In the genomic region with DNA sequence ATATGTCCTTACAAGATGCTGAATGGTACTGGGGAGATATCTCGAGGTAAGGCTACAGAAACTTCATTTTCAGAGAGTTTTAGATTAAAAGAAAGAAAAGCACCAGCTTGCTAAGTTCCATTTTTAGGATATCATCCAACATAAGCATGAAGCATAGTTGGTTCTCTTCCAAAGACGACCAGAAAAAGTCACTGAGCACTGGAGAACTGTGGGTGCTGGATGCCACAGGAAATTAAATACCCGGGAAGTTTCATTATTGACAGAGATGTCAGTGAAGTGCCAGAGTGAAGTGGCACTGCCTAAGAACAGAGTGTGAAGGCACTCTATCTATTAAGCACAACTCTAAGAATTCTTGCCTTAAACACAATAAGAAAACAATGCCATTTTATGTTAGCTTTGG, we compare ENCODE assay signal across 12 cellular contexts.
A peak's percentile ranks its signal among the peaks of the same experiment; 100 is the strongest.
DNase-seq lines count a peak whose midpoint lies in the region; ATAC-seq and TF ChIP-seq lines count a peak whose summit lies in the region.
"Had no signal": no experiment of that assay in that cellular context is flagged by ENCODE, and none has a peak within 500 bp of the region (broad histone marks: within the 10 kb centered on the region; RNA-seq: fewer than 3 reads in every experiment).

No MANE protein-coding gene starts in this region.

- TF ChIP-seq CTCF in fibroblast of the aortic adventitia (IDR thresholded peaks at IDR 0.05; ENCODE audit: insufficient read depth, low read length) = no peak

- H3K79me2 ChIP-seq in GM23248 (ENCODE audit: insufficient read depth) = peaks cover 26% of the 10 kb centered on the region

- DNase-seq in GM23248 = peak; percentile 57
- DNase-seq in activated naive CD8-positive, alpha-beta T cell treated with anti-CD3 and anti-CD28 coated beads for 36 hours = no peak
- peak; percentile 48 for DNase-seq in fibroblast of the aortic adventitia (ENCODE audit: low read depth)
- no peak for DNase-seq in HT-29 (ENCODE audit: low spot score)
- DNase-seq: NCI-H524, Right ventricle myocardium superior had no signal

- H3K4me1 ChIP-seq in GM23248 (ENCODE audit: insufficient read depth) (peaks cover 48% of the 10 kb centered on the region), skeletal muscle tissue (ENCODE audit: control insufficient read depth in 3 of 3, insufficient read depth in 3 of 3, low read length in 3 of 3) (peaks cover 10 to 26% (median 24%) of the 10 kb centered on the region in 3 donors)

- 25 to 29% methylated on average over 3 of the region's 3 CpGs for WGBS in GM23248 (ENCODE audit: low coverage in 1 of 2, low lambda C conversion rate in 2 of 2, missing lambda C conversion rate in 2 of 2), 2 experiments

- in situ Hi-C loops in GM23248 (cut with MboI) = no loop called here

- H3K36me3 ChIP-seq in GM23248 (ENCODE audit: low read depth) (peaks cover 38% of the 10 kb centered on the region), skeletal muscle tissue (ENCODE audit: control insufficient read depth in 3 of 3, insufficient read depth in 3 of 3, low read length in 3 of 3) (peaks cover 28 to 38% (median 37%) of the 10 kb centered on the region in 3 donors)

- ATAC-seq in HG02981 (IDR thresholded peaks at IDR 0.05; ENCODE audit: unreplicated experiment) = no peak
- ATAC-seq in HG03571 (IDR thresholded peaks at IDR 0.05; ENCODE audit: unreplicated experiment) = no peak
- ATAC-seq: HCT116, WTC11 had no signal

- H3K9ac ChIP-seq in GM23248 (no peak overlapping the region), skeletal muscle tissue (ENCODE audit: low read depth in 1 of 3, low read length in 3 of 3) (peak overlapping the region in 1 of 3 donors; percentile 91)

- no peak overlapping the region for H2AFZ ChIP-seq in GM23248

- no peak overlapping the region for H3K4me3 Mint-ChIP-seq in activated naive CD8-positive, alpha-beta T cell treated with anti-CD3 and anti-CD28 coated beads for 36 hours
- H3K4me3 Mint-ChIP-seq: dendritic cell treated with granulocyte-macrophage colony-stimulating factor and Interleukin-4, amounts not matched to agents 40 ng/mL and 50 ng/mL, for 4 days; WTC11 had no signal

- H3K4me2 ChIP-seq in GM23248 (ENCODE audit: unreplicated experiment) = peak overlapping the region; percentile 71

- H3K27me3 ChIP-seq in GM23248 (replicated peaks; ENCODE audit: insufficient read depth) = no peaks in the 10 kb centered on the region
- H3K27me3 ChIP-seq in skeletal muscle tissue (ENCODE audit: control insufficient read depth in 3 of 3, insufficient read depth in 3 of 3, low read length in 3 of 3) = no peaks in the 10 kb centered on the region

- H4K20me1 ChIP-seq in GM23248 (ENCODE audit: insufficient read depth) = no peaks in the 10 kb centered on the region

- H3K27me3 Mint-ChIP-seq in activated naive CD8-positive, alpha-beta T cell treated with anti-CD3 and anti-CD28 coated beads for 36 hours = no peaks in the 10 kb centered on the region
- H3K27me3 Mint-ChIP-seq: dendritic cell treated with granulocyte-macrophage colony-stimulating factor and Interleukin-4, amounts not matched to agents 40 ng/mL and 50 ng/mL, for 4 days had no signal

- H3K27ac Mint-ChIP-seq in activated naive CD8-positive, alpha-beta T cell treated with anti-CD3 and anti-CD28 coated beads for 36 hours = peak overlapping the region; percentile 16
- H3K27ac Mint-ChIP-seq: dendritic cell treated with granulocyte-macrophage colony-stimulating factor and Interleukin-4, amounts not matched to agents 40 ng/mL and 50 ng/mL, for 4 days; WTC11 had no signal

- peaks cover 18% of the 10 kb centered on the region; the same call in 1 of the 2 replicates for H3F3A ChIP-seq in GM23248 (ENCODE audit: insufficient read depth)

- no peaks in the 10 kb centered on the region for H3K9me3 Mint-ChIP-seq in activated naive CD8-positive, alpha-beta T cell treated with anti-CD3 and anti-CD28 coated beads for 36 hours
- H3K9me3 Mint-ChIP-seq: dendritic cell treated with granulocyte-macrophage colony-stimulating factor and Interleukin-4, amounts not matched to agents 40 ng/mL and 50 ng/mL, for 4 days; WTC11 had no signal

- H3K4me1 Mint-ChIP-seq in activated naive CD8-positive, alpha-beta T cell treated with anti-CD3 and anti-CD28 coated beads for 36 hours = peaks cover 45% of the 10 kb centered on the region

- no peaks in the 10 kb centered on the region for H3K9me2 ChIP-seq in GM23248 (ENCODE audit: insufficient read depth)

- H3K9me3 ChIP-seq in GM23248 (ENCODE audit: low read depth) = no peaks in the 10 kb centered on the region
- H3K9me3 ChIP-seq in skeletal muscle tissue (ENCODE audit: control insufficient read depth in 3 of 3, low read length in 3 of 3) = no peaks in the 10 kb centered on the region

- H3K4me3 ChIP-seq in GM23248 = 0 out of 2 replicates have a peak overlapping the region, but pooled peaks have one; percentile 0
- no peak overlapping the region for H3K4me3 ChIP-seq in fibroblast of the aortic adventitia (ENCODE audit: low read depth, low read length)
- H3K4me3 ChIP-seq in skeletal muscle tissue (ENCODE audit: low read length in 3 of 3) = peak overlapping the region; percentile 23 to 85 (median 34)

- H3K27ac ChIP-seq in GM23248 (no peak overlapping the region), skeletal muscle tissue (ENCODE audit: low read depth, low read length) (no peak overlapping the region)

- peaks cover 33% of the 10 kb centered on the region for H3K36me3 Mint-ChIP-seq in activated naive CD8-positive, alpha-beta T cell treated with anti-CD3 and anti-CD28 coated beads for 36 hours

Comparison
In these comparisons a context has a peak if more than half of its experiments do, and no peak if none do; other contexts are left out.
1. DNase-seq: peak in GM23248 (single experiment) and fibroblast of the aortic adventitia (single experiment); none in activated naive CD8-positive, alpha-beta T cell treated with anti-CD3 and anti-CD28 coated beads for 36 hours (single experiment) and HT-29 (single experiment).